8 cellular contexts compared by ENCODE assay signal in the genomic region with DNA sequence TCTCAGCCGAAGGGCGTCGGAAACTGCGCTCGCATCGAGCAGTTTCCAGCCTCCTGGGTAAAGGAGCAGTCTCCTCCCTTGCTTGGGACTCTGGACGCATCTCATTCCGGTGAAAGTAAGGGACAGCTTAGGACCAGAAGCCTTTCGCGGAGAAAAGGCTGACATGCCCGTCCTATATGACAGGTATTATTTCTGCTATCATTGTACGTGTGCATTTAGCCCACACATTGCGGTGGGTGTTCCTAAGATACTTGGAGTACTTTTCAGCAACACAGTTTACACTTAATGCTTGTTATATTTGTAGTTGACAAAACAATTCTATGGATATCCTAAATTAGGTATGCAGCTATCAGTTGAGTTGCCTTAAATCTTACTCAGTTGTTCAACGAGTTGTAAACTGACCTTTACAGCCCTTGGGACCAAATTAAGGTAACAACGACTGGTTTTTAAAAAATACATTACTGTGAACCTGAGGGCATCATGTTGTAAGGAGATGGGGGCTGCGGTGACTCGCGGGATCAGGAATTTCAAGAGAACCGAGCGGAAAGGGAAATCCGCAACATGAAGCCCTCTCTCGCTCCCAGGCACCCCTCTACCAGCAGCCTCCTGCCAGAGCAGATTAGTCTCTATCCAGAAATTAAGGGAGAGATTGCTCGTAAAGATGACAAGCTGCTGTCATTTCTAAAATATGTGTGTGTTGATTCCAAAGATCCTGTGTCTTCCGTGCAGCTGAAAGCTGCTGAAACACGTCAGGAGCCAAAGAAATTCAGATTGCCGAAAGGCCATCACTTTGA. TPM values are rescaled to one million over a fixed set of nuclear protein-coding genes. Genes with fewer than 3 reads are reported as not detected.
DNase-seq lines count a peak whose midpoint lies in the region; ATAC-seq and TF ChIP-seq lines count a peak whose summit lies in the region.

No MANE protein-coding gene starts in this region.

- H3K27me3 ChIP-seq in WERI-Rb-1 (ENCODE audit: insufficient read depth, low read depth, severe bottlenecking) (no peaks in the 10 kb centered on the region), prostate gland (replicated peaks; ENCODE audit: insufficient read depth) (no peaks in the 10 kb centered on the region)

- WGBS in prostate gland = under 1% methylated on average over 26 of the region's 26 CpGs

- peak overlapping the region; percentile 50 for H3K27ac ChIP-seq in WERI-Rb-1
- H3K27ac ChIP-seq in prostate gland = peak overlapping the region; percentile 53 to 85

- peak; percentile 28 for ATAC-seq in HG02678 (IDR thresholded peaks at IDR 0.05; ENCODE audit: unreplicated experiment)
- no peak for ATAC-seq in GM19023 (IDR thresholded peaks at IDR 0.05; ENCODE audit: unreplicated experiment)

- H3K4me3 ChIP-seq in WERI-Rb-1 (ENCODE audit: low read depth, low read length) (peak overlapping the region; percentile 98), foreskin fibroblast (ENCODE audit: low read depth in 1 of 2, low read length in 2 of 2) (peak overlapping the region; percentile 77 to 98), prostate gland (peak overlapping the region; percentile 76 to 80)

- H3K9me3 ChIP-seq in WERI-Rb-1 (ENCODE audit: severe bottlenecking) = no peaks in the 10 kb centered on the region
- H3K9me3 ChIP-seq in prostate gland = no peaks in the 10 kb centered on the region

- peak; percentile 63 for DNase-seq in ELR (ENCODE audit: low read depth)
- DNase-seq in WERI-Rb-1 = peak; percentile 14
- DNase-seq in foreskin fibroblast = peak in 1 of 2 donors; percentile 57
- DNase-seq in prostate gland (ENCODE audit: low spot score) = no peak
- DNase-seq in DMS79 (lab: John Stamatoyannopoulos, UW) = no peak
- no peak for DNase-seq in NCI-H128 (lab: John Stamatoyannopoulos, UW; ENCODE audit: unreplicated experiment)

- no peak for TF ChIP-seq POLR2A in prostate gland (IDR thresholded peaks at IDR 0.05)

- intact Hi-C loops in prostate gland (cut with DNase I) = loop anchor here (10.0 kb wide), 2 partner anchors 111 to 1199 kb away; partner anchors contain the start of genes GABPB1 and SECISBP2L

- TF ChIP-seq CTCF in WERI-Rb-1 (IDR thresholded peaks at IDR 0.05; ENCODE audit: low read depth, low read length) (no peak), foreskin fibroblast (IDR thresholded peaks at IDR 0.05; ENCODE audit: low read depth, low read length) (no peak), prostate gland (IDR thresholded peaks at IDR 0.05) (peak in 2 of 4 experiments; percentile 2 to 6)

- H3K36me3 ChIP-seq in WERI-Rb-1 = no peaks in the 10 kb centered on the region; the same call in 1 of the 2 replicates
- no peaks in the 10 kb centered on the region for H3K36me3 ChIP-seq in prostate gland

- no peaks in the 10 kb centered on the region for H3K4me1 ChIP-seq in prostate gland (replicated peaks)

RNA-seq across cellular contexts. Expression of gene COPS2, which starts 0.6 kb away (rescaled TPM):
- 10 to 100 TPM; 36.3 to 65.3 TPM for total RNA-seq in prostate gland

RNA-seq across cellular contexts. Expression of gene GALK2, which starts 14.0 kb away (rescaled TPM):
- 10 to 100 TPM; 28.5 to 52.3 TPM for total RNA-seq in prostate gland

Comparison
In these comparisons a context has a peak if more than half of its experiments do, and no peak if none do; other contexts are left out.
1. DNase-seq: peak in ELR (single experiment) and WERI-Rb-1 (single experiment); none in prostate gland (single experiment), DMS79 (single experiment) and NCI-H128 (single experiment).
2. Peak in every context shown above with its lines, with median percentiles within 50 percentile points of each other: H3K4me3 ChIP-seq.